Comparison of ENCODE assay signal across 9 cellular contexts in the genomic region with DNA sequence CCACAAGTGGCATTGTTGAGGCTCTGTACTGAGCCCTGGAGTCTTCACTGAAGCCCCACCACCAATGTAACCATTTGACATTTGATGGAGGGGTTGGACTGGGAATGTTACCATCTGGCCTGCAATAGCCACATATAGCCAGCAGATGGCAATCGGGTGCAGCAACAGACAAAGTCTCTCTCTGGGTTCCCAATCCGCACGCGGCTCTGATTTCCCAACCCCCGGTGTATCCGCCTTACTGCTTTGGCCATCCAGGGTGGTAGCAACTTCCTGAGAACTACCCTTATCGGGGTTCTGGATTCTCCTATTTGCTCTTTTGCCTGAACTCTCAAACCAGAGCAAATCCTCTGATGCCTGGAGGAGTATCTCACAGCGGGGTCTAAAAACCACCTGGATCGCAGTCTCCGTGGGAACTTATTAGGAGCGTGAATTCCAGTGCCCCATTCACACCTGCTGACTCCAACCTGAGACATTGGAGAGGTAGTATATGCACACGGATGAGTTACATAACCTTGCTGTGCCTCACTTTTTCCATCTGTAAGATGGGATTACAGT. TPM values are rescaled to one million over a fixed set of nuclear protein-coding genes. Genes with fewer than 3 reads are reported as not detected.
A peak's percentile ranks its signal among the peaks of the same experiment; 100 is the strongest.
DNase-seq lines count a peak whose midpoint lies in the region; ATAC-seq and TF ChIP-seq lines count a peak whose summit lies in the region.
"Had no signal": no experiment of that assay in that cellular context is flagged by ENCODE, and none has a peak within 500 bp of the region (broad histone marks: within the 10 kb centered on the region; RNA-seq: fewer than 3 reads in every experiment).

No MANE protein-coding gene starts in this region.

- peaks cover 3% of the 10 kb centered on the region for H3K4me1 Mint-ChIP-seq in T-helper 17 cell

- DNase-seq in NCI-H1417 treated with DMSO at 0.1 percent for 48 hours (lab: John Stamatoyannopoulos, UW), result peak; percentile 16
- peak; percentile 26 to 51 (median 29) for DNase-seq in T-helper 17 cell
- peak in 54 of 58 donors; percentile 3 to 81 (median 44) for DNase-seq in anterior cingulate cortex (lab: John Stamatoyannopoulos, UW)
- peak; percentile 79 for DNase-seq in hepatic stellate cell (ENCODE audit: low spot score)
- DNase-seq in sciatic nerve (ENCODE audit: low spot score), result peak; percentile 90
- no peak for DNase-seq in cortex of kidney (lab: John Stamatoyannopoulos, UW)

- peak; percentile 88 for TF ChIP-seq CTCF in GM12801 (IDR thresholded peaks at IDR 0.05; ENCODE audit: extremely low read depth, insufficient read length)

- H3K36me3 Mint-ChIP-seq in T-helper 17 cell (ENCODE audit: low read depth), result peaks cover 2% of the 10 kb centered on the region

- no peaks in the 10 kb centered on the region for H3K9me3 ChIP-seq in T-helper 17 cell (ENCODE audit: control insufficient read depth, low read length, poor library complexity, severe bottlenecking)

- ATAC-seq in T-helper 17 cell (peak; percentile 79), sciatic nerve (peak; percentile 89), HG03457 (IDR thresholded peaks at IDR 0.05; ENCODE audit: unreplicated experiment) (no peak)

- peaks cover 42% of the 10 kb centered on the region for H3K27me3 Mint-ChIP-seq in T-helper 17 cell

- intact Hi-C loops in sciatic nerve (cut with DNase I), result loop anchor here (10.0 kb wide), 1 partner anchor 122 kb away; no protein-coding TSS in a partner anchor

- H3K27ac Mint-ChIP-seq in T-helper 17 cell, result peak overlapping the region; percentile 85

- no peak overlapping the region for H3K4me3 Mint-ChIP-seq in T-helper 17 cell

RNA-seq across cellular contexts. Expression of a gene that starts 14.2 kb away (rescaled TPM):
- total RNA-seq in T-helper 17 cell (not detected), sciatic nerve (not detected)
- total RNA-seq: skeletal muscle tissue had no signal

RNA-seq across cellular contexts. Expression of a gene that starts 59.7 kb away (rescaled TPM):
- total RNA-seq in T-helper 17 cell, result 10 to 100 TPM; 63.0 to 75.0 TPM
- total RNA-seq in sciatic nerve, result 89.7 TPM
